34 cellular contexts compared by ENCODE assay signal in the genomic region with DNA sequence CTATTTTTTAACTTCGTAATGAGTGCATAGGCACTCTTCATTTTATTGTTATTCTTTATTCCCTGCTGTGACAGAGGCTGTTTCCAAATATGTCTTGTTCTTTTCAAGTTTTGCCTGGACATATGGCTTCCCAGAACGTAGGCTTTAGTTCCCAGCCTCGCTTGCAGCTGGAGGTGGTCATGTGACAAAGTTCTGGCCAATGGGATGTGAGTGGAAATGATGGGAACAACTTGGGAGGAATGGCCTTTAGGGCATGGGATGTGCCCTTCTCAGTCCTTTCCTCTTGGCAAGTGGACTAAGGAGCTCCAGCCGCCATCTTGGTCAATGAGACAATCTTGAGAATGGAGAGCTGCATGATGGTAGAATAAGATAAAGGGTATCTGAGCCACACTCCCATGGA.
"Had no signal": no experiment of that assay in that cellular context is flagged by ENCODE, and none has a peak within 500 bp of the region (broad histone marks: within the 10 kb centered on the region; RNA-seq: fewer than 3 reads in every experiment).

No MANE protein-coding gene starts in this region.

- H3K36me3 ChIP-seq: ascending aorta, esophagus muscularis mucosa, gastrocnemius medialis, heart left ventricle, WERI-Rb-1 had no signal

- DNase-seq: activated CD4-positive, alpha-beta memory T cell treated with anti-CD3 and anti-CD28 coated beads for 36 hours; activated CD4-positive, alpha-beta T cell treated with anti-CD3 and anti-CD28 coated beads for 36 hours; activated CD4-positive, alpha-beta T cell treated with anti-CD3 and anti-CD28 coated beads, Interleukin-2, amount 10 ng/mL, durations not matched to agents 24 days and 14 days; activated CD4-positive, CD25-positive, alpha-beta regulatory T cell; activated CD4-positive, CD25-positive, alpha-beta regulatory T cell treated with anti-CD3 and anti-CD28 coated beads, Interleukin-2, amount 50 U/mL, for 72 hours; activated CD8-positive, alpha-beta memory T cell treated with anti-CD3 and anti-CD28 coated beads, Interleukin-2, amount 10 ng/mL, durations not matched to agents 7 days and 5 days; activated CD8-positive, alpha-beta memory T cell treated with anti-CD3 and anti-CD28 coated beads, Interleukin-2, amount 50 U/mL, for 4 hours; activated CD8-positive, alpha-beta T cell treated with anti-CD3 and anti-CD28 coated beads, Interleukin-2, amount 10 ng/mL, durations not matched to agents 7 days and 5 days; activated gamma-delta T cell; activated naive CD4-positive, alpha-beta T cell; activated naive CD4-positive, alpha-beta T cell treated with anti-CD3 and anti-CD28 coated beads, Interleukin-2, amount 10 ng/mL, durations not matched to agents 7 days and 5 days; activated naive CD8-positive, alpha-beta T cell treated with anti-CD3 and anti-CD28 coated beads, Interleukin-2, amount 10 ng/mL, durations not matched to agents 7 days and 5 days; activated T-cell treated with anti-CD3 and anti-CD28 coated beads, Interleukin-2, amount 50 U/mL, for 1 hour; activated T-cell treated with anti-CD3 and anti-CD28 coated beads, Interleukin-2, amount 50 U/mL, for 72 hours; dorsolateral prefrontal cortex; effector memory CD4-positive, alpha-beta T cell; erythroblast; foreskin keratinocyte; gastrocnemius medialis; glutamatergic neuron; heart left ventricle; T-helper 1 cell; T-helper 17 cell; T1000; WERI-Rb-1 had no signal

- H3K4me3 Mint-ChIP-seq: activated CD4-positive, alpha-beta memory T cell treated with anti-CD3 and anti-CD28 coated beads for 36 hours; activated CD4-positive, alpha-beta T cell treated with anti-CD3 and anti-CD28 coated beads for 36 hours; activated CD4-positive, alpha-beta T cell treated with anti-CD3 and anti-CD28 coated beads, Interleukin-2, amount 10 ng/mL, durations not matched to agents 24 days and 14 days; activated CD8-positive, alpha-beta memory T cell treated with anti-CD3 and anti-CD28 coated beads, Interleukin-2, amount 10 ng/mL, durations not matched to agents 7 days and 5 days; activated CD8-positive, alpha-beta T cell treated with anti-CD3 and anti-CD28 coated beads, Interleukin-2, amount 10 ng/mL, durations not matched to agents 7 days and 5 days; activated naive CD4-positive, alpha-beta T cell treated with anti-CD3 and anti-CD28 coated beads, Interleukin-2, amount 10 ng/mL, durations not matched to agents 7 days and 5 days; activated naive CD8-positive, alpha-beta T cell treated with anti-CD3 and anti-CD28 coated beads, Interleukin-2, amount 10 ng/mL, durations not matched to agents 7 days and 5 days; activated T-cell treated with anti-CD3 and anti-CD28 coated beads, Interleukin-2, amount 50 U/mL, for 72 hours; brain; central memory CD8-positive, alpha-beta T cell; dendritic cell treated with granulocyte-macrophage colony-stimulating factor and Interleukin-4, amounts not matched to agents 40 ng/mL and 50 ng/mL, for 4 days; T-helper 17 cell; T-helper 2 cell treated with Interferon-gamma antibody and Interleukin-4, amounts not matched to agents 5 μg/mL and 100 μg/mL, for 36 hours had no signal

- FAIRE-seq: bronchial epithelial cell had no signal

- H3K4me1 ChIP-seq: ascending aorta, esophagus muscularis mucosa, foreskin keratinocyte, gastrocnemius medialis, heart left ventricle had no signal

- H3K9me3 ChIP-seq: ascending aorta, esophagus muscularis mucosa, gastrocnemius medialis, heart left ventricle had no signal

- H3K4me1 Mint-ChIP-seq: activated CD4-positive, alpha-beta T cell treated with anti-CD3 and anti-CD28 coated beads for 36 hours; activated CD4-positive, alpha-beta T cell treated with anti-CD3 and anti-CD28 coated beads, Interleukin-2, amount 10 ng/mL, durations not matched to agents 24 days and 14 days; activated CD8-positive, alpha-beta memory T cell treated with anti-CD3 and anti-CD28 coated beads, Interleukin-2, amount 10 ng/mL, durations not matched to agents 7 days and 5 days; activated naive CD4-positive, alpha-beta T cell treated with anti-CD3 and anti-CD28 coated beads, Interleukin-2, amount 10 ng/mL, durations not matched to agents 7 days and 5 days; activated naive CD8-positive, alpha-beta T cell treated with anti-CD3 and anti-CD28 coated beads, Interleukin-2, amount 10 ng/mL, durations not matched to agents 7 days and 5 days; central memory CD8-positive, alpha-beta T cell; T-helper 17 cell had no signal

- H3K27me3 ChIP-seq: ascending aorta, dorsolateral prefrontal cortex had no signal

- H3K4me3 ChIP-seq: ascending aorta, coronary artery, dorsolateral prefrontal cortex, esophagus muscularis mucosa, gastrocnemius medialis, heart left ventricle had no signal

- H3K9me3 Mint-ChIP-seq: activated CD4-positive, alpha-beta memory T cell treated with anti-CD3 and anti-CD28 coated beads for 36 hours; activated CD4-positive, alpha-beta T cell treated with anti-CD3 and anti-CD28 coated beads, Interleukin-2, amount 10 ng/mL, durations not matched to agents 24 days and 14 days; activated naive CD4-positive, alpha-beta T cell treated with anti-CD3 and anti-CD28 coated beads, Interleukin-2, amount 10 ng/mL, durations not matched to agents 7 days and 5 days; activated naive CD4-positive, alpha-beta T cell treated with anti-CD3 and anti-CD28 coated beads, Interleukin-2, amount 50 U/mL, for 72 hours; activated naive CD8-positive, alpha-beta T cell treated with anti-CD3 and anti-CD28 coated beads, Interleukin-2, amount 10 ng/mL, durations not matched to agents 7 days and 5 days; activated T-cell treated with anti-CD3 and anti-CD28 coated beads, Interleukin-2, amount 50 U/mL, for 72 hours; brain; central memory CD8-positive, alpha-beta T cell; dendritic cell treated with granulocyte-macrophage colony-stimulating factor and Interleukin-4, amounts not matched to agents 40 ng/mL and 50 ng/mL, for 4 days; T-helper 2 cell treated with Interferon-gamma antibody and Interleukin-4, amounts not matched to agents 5 μg/mL and 100 μg/mL, for 36 hours had no signal

- H3K36me3 Mint-ChIP-seq: activated CD4-positive, alpha-beta memory T cell treated with anti-CD3 and anti-CD28 coated beads for 36 hours; activated CD8-positive, alpha-beta memory T cell treated with anti-CD3 and anti-CD28 coated beads, Interleukin-2, amount 10 ng/mL, durations not matched to agents 7 days and 5 days; activated naive CD4-positive, alpha-beta T cell treated with anti-CD3 and anti-CD28 coated beads, Interleukin-2, amount 10 ng/mL, durations not matched to agents 7 days and 5 days; activated naive CD4-positive, alpha-beta T cell treated with anti-CD3 and anti-CD28 coated beads, Interleukin-2, amount 50 U/mL, for 72 hours; activated naive CD8-positive, alpha-beta T cell treated with anti-CD3 and anti-CD28 coated beads, Interleukin-2, amount 10 ng/mL, durations not matched to agents 7 days and 5 days; brain had no signal

- H3K27ac ChIP-seq: ascending aorta, coronary artery, dorsolateral prefrontal cortex, esophagus muscularis mucosa, foreskin keratinocyte, gastrocnemius medialis, heart left ventricle, WERI-Rb-1 had no signal

- H3K27ac Mint-ChIP-seq: activated CD4-positive, alpha-beta memory T cell treated with anti-CD3 and anti-CD28 coated beads for 36 hours; activated CD4-positive, alpha-beta T cell treated with anti-CD3 and anti-CD28 coated beads for 36 hours; activated CD4-positive, alpha-beta T cell treated with anti-CD3 and anti-CD28 coated beads, Interleukin-2, amount 10 ng/mL, durations not matched to agents 24 days and 14 days; activated CD8-positive, alpha-beta memory T cell treated with anti-CD3 and anti-CD28 coated beads, Interleukin-2, amount 10 ng/mL, durations not matched to agents 7 days and 5 days; activated CD8-positive, alpha-beta T cell treated with anti-CD3 and anti-CD28 coated beads, Interleukin-2, amount 10 ng/mL, durations not matched to agents 7 days and 5 days; activated naive CD4-positive, alpha-beta T cell treated with anti-CD3 and anti-CD28 coated beads, Interleukin-2, amount 10 ng/mL, durations not matched to agents 7 days and 5 days; activated naive CD4-positive, alpha-beta T cell treated with anti-CD3 and anti-CD28 coated beads, Interleukin-2, amount 50 U/mL, for 72 hours; activated naive CD8-positive, alpha-beta T cell treated with anti-CD3 and anti-CD28 coated beads, Interleukin-2, amount 10 ng/mL, durations not matched to agents 7 days and 5 days; activated T-cell treated with anti-CD3 and anti-CD28 coated beads, Interleukin-2, amount 50 U/mL, for 72 hours; brain; dendritic cell treated with granulocyte-macrophage colony-stimulating factor and Interleukin-4, amounts not matched to agents 40 ng/mL and 50 ng/mL, for 4 days; T-helper 17 cell; T-helper 2 cell treated with Interferon-gamma antibody and Interleukin-4, amounts not matched to agents 5 μg/mL and 100 μg/mL, for 36 hours had no signal

- ATAC-seq: activated CD4-positive, alpha-beta T cell treated with anti-CD3 and anti-CD28 coated beads for 36 hours; activated CD8-positive, alpha-beta memory T cell treated with anti-CD3 and anti-CD28 coated beads, Interleukin-2, amount 10 ng/mL, durations not matched to agents 7 days and 5 days; activated CD8-positive, alpha-beta T cell treated with anti-CD3 and anti-CD28 coated beads, Interleukin-2, amount 10 ng/mL, durations not matched to agents 7 days and 5 days; activated naive CD4-positive, alpha-beta T cell treated with anti-CD3 and anti-CD28 coated beads, Interleukin-2, amount 50 U/mL, for 72 hours; activated T-cell treated with anti-CD3 and anti-CD28 coated beads, Interleukin-2, amount 50 U/mL, for 72 hours; foreskin keratinocyte; gastrocnemius medialis; heart left ventricle; T-helper 17 cell had no signal
